In genomic region chr4:84971319-84971932, GRCh38 we compare ENCODE assay signal across 8 cellular contexts. TPM values are rescaled to one million over a fixed set of nuclear protein-coding genes. Genes with fewer than 3 reads are reported as not detected.
A peak's percentile ranks its signal among the peaks of the same experiment; 100 is the strongest.
DNase-seq lines count a peak whose midpoint lies in the region; ATAC-seq and TF ChIP-seq lines count a peak whose summit lies in the region.

No MANE protein-coding gene starts in this region.

- intact Hi-C loops in MCF 10A (cut with micrococcal nuclease) = loop anchor here (1.0 to 10.0 kb wide), 3 partner anchors 221 to 1327 kb away; no protein-coding TSS in a partner anchor

- no peak for ATAC-seq in effector memory CD8-positive, alpha-beta T cell (replicated peaks)

- no peak overlapping the region for H4K8ac ChIP-seq in mesendoderm (ENCODE audit: low read depth, low read length)

- H3K79me2 ChIP-seq in mesendoderm (ENCODE audit: control insufficient read depth, insufficient read depth, low read length) = no peaks in the 10 kb centered on the region

- H3K27ac ChIP-seq in mesendoderm (ENCODE audit: low read depth, low read length) = no peak overlapping the region

- CTCF ChIA-PET in BJ (lab: Yijun Ruan, JAX) (interaction anchor here (0.6 to 4.0 kb wide), 26 partner anchors 13 to 438 kb away, joined by 3 to 65 read pairs (median 3); no protein-coding TSS in a partner anchor), MCF 10A (lab: Yijun Ruan, JAX) (interaction anchor here (0.6 to 4.0 kb wide), 30 partner anchors 9 to 392 kb away, joined by 3 to 58 read pairs (median 4); no protein-coding TSS in a partner anchor)

- H3K23ac ChIP-seq in mesendoderm (ENCODE audit: low read length) = no peak overlapping the region

- no peak overlapping the region for H2BK15ac ChIP-seq in mesendoderm (replicated peaks; ENCODE audit: low read depth)

- no peak overlapping the region for H3K27ac Mint-ChIP-seq in MCF 10A (ENCODE audit: low read depth, unreplicated experiment)
- H3K27ac Mint-ChIP-seq in effector memory CD8-positive, alpha-beta T cell = no peak overlapping the region

- H3K4me2 ChIP-seq in mesendoderm (ENCODE audit: low read length) = no peak overlapping the region

- H3K9ac ChIP-seq in mesendoderm (ENCODE audit: low read length) = no peak overlapping the region

- H3K4me3 ChIP-seq in BJ (ENCODE audit: low read depth, low read length) (no peak overlapping the region), mesendoderm (ENCODE audit: low read length) (no peak overlapping the region)

- H2AK5ac ChIP-seq in mesendoderm (ENCODE audit: low read length) = no peak overlapping the region

- DNase-seq in BJ (ENCODE audit: low read depth) = no peak
- DNase-seq in H4 (ENCODE audit: low spot score) = peak; percentile 62
- peak; percentile 32 for DNase-seq in NCI-H226
- DNase-seq in MCF 10A (ENCODE audit: unreplicated experiment) = peak; percentile 58
- DNase-seq in mesendoderm = peak; percentile 63
- DNase-seq in mesenteric fat pad (ENCODE audit: low spot score) = no peak
- DNase-seq in effector memory CD8-positive, alpha-beta T cell = no peak
- no peak for DNase-seq in stimulated activated naive CD4-positive, alpha-beta T cell (lab: John Stamatoyannopoulos, UW)

- peak; percentile 46 for TF ChIP-seq CTCF in BJ (IDR thresholded peaks at IDR 0.05; ENCODE audit: insufficient read depth, low read depth, low read length)
- TF ChIP-seq CTCF in MCF 10A (IDR thresholded peaks at IDR 0.05; ENCODE audit: unreplicated experiment) = peak; percentile 63

- H2BK120ac ChIP-seq in mesendoderm (ENCODE audit: low read depth, low read length) = no peak overlapping the region

- H3K4me1 ChIP-seq in mesendoderm (ENCODE audit: control insufficient read depth, low read depth, low read length) = no peaks in the 10 kb centered on the region

- no peak overlapping the region for H3K4me3 Mint-ChIP-seq in MCF 10A (ENCODE audit: unreplicated experiment)
- no peak overlapping the region for H3K4me3 Mint-ChIP-seq in effector memory CD8-positive, alpha-beta T cell

- no peaks in the 10 kb centered on the region for H3K27me3 Mint-ChIP-seq in MCF 10A (ENCODE audit: insufficient read depth, unreplicated experiment)
- H3K27me3 Mint-ChIP-seq in effector memory CD8-positive, alpha-beta T cell = peaks cover 12 to 13% of the 10 kb centered on the region in 2 donors

- WGBS in mesendoderm (ENCODE audit: extremely low coverage, insufficient coverage, low lambda C conversion rate) = no CpG with 5 or more reads among the region's 3 CpGs

- H3K27me3 ChIP-seq in BJ (ENCODE audit: control insufficient read depth, insufficient read depth, low read length) (no peaks in the 10 kb centered on the region), mesendoderm (ENCODE audit: insufficient read depth, low read length, poor library complexity) (no peaks in the 10 kb centered on the region)

- H3K9me3 Mint-ChIP-seq in MCF 10A (ENCODE audit: unreplicated experiment) = no peaks in the 10 kb centered on the region
- H3K9me3 Mint-ChIP-seq in effector memory CD8-positive, alpha-beta T cell = peaks cover 0 to 9% of the 10 kb centered on the region in 2 donors

- peaks cover 4% of the 10 kb centered on the region for H3K4me1 Mint-ChIP-seq in MCF 10A (ENCODE audit: insufficient read depth, unreplicated experiment)
- H3K4me1 Mint-ChIP-seq in effector memory CD8-positive, alpha-beta T cell (ENCODE audit: low read depth in 2 of 2) = peaks cover 7 to 8% of the 10 kb centered on the region in 2 donors

- peak overlapping the region; percentile 31 for H3K4ac ChIP-seq in mesendoderm (ENCODE audit: low read depth, low read length)

- no peak overlapping the region for H4K5ac ChIP-seq in mesendoderm (ENCODE audit: low read length)

- no peak overlapping the region for H2BK5ac ChIP-seq in mesendoderm (ENCODE audit: low read length)

- no peaks in the 10 kb centered on the region for H3K79me1 ChIP-seq in mesendoderm (ENCODE audit: low read length)

- peak overlapping the region; percentile 41 for H3K18ac ChIP-seq in mesendoderm (ENCODE audit: low read length)

- H3K36me3 ChIP-seq in BJ (ENCODE audit: control insufficient read depth, insufficient read depth, low read length) = no peaks in the 10 kb centered on the region
- no peaks in the 10 kb centered on the region for H3K36me3 ChIP-seq in mesendoderm (ENCODE audit: control insufficient read depth, insufficient read depth, low read length)

- H3K56ac ChIP-seq in mesendoderm (ENCODE audit: low read length) = no peak overlapping the region

- no TSS peak for BruUV-seq in MCF 10A (replicated peaks; lab: Mats Ljungman, UMichigan)

- H3K36me3 Mint-ChIP-seq in MCF 10A (ENCODE audit: insufficient read depth, unreplicated experiment) = peaks cover 4% of the 10 kb centered on the region
- no peaks in the 10 kb centered on the region for H3K36me3 Mint-ChIP-seq in effector memory CD8-positive, alpha-beta T cell (ENCODE audit: insufficient read depth)

- POLR2A ChIA-PET in BJ (lab: Charles Lee) (no interaction called here), MCF 10A (lab: Yijun Ruan, JAX) (interaction anchor here (0.9 to 1.9 kb wide), 4 partner anchors 221 to 393 kb away, joined by 3 to 13 read pairs (median 4); no protein-coding TSS in a partner anchor)

RNA-seq across cellular contexts. Expression of gene WDFY3, which starts 4.9 kb away (rescaled TPM):
- polyA plus RNA-seq in BJ (2011; rRNA removed) = 28.8 and 36.4 TPM in 2 replicates
- 86.0 and 125 TPM in 2 replicates for polyA minus RNA-seq in BJ (2011; rRNA and poly(A)+ RNA removed)
- 13.9 and 23.4 TPM in 2 replicates for total RNA-seq in H4 (2014; rRNA removed; shearing (Covaris generic))
- total RNA-seq in MCF 10A (2022) (73.7 and 90.7 TPM in 2 replicates), mesenteric fat pad (124 TPM)
- polyA plus RNA-seq in mesendoderm (2013, experiment 1 of 2) = 23.7 TPM
- polyA plus RNA-seq in mesendoderm (2013, experiment 2 of 2) = 23.9 TPM

Comparison
In these comparisons a context has a peak if more than half of its experiments do, and no peak if none do; other contexts are left out.
1. DNase-seq: peak in H4 (single experiment), NCI-H226 (single experiment), MCF 10A (single experiment) and mesendoderm (single experiment); none in BJ (single experiment), mesenteric fat pad (single experiment), effector memory CD8-positive, alpha-beta T cell (0 of 3) and stimulated activated naive CD4-positive, alpha-beta T cell (0 of 6).